24 cellular contexts compared by ENCODE assay signal in the genomic region with DNA sequence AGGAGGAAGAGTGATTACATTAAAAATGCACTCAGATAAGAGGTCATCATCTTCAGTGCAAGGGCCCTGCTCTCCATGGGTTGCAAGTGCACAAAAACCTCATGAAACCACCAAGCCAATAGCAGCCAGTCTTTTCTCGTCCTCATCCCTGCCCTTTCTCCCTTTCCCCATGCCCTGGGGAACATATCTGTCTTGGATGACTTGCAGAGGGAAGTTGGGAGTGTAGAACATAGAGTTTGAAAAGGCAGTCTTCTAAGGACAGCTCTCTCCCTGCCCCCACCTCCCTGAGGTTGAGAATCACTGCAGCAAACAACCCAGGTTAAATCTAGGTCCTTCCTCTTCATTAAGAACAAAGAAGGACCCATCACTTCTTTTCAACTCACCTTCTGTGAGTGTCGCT. TPM values are rescaled to one million over a fixed set of nuclear protein-coding genes. Genes with fewer than 3 reads are reported as not detected.
DNase-seq lines count a peak whose midpoint lies in the region; ATAC-seq and TF ChIP-seq lines count a peak whose summit lies in the region.
"Had no signal": no experiment of that assay in that cellular context is flagged by ENCODE, and none has a peak within 500 bp of the region (broad histone marks: within the 10 kb centered on the region; RNA-seq: fewer than 3 reads in every experiment).

No MANE protein-coding gene starts in this region.

- H3K27ac ChIP-seq in AG04450 (ENCODE audit: low read depth, low read length) (peak overlapping the region; percentile 95), left lung (no peak overlapping the region), tibial artery (no peak overlapping the region), sigmoid colon (no peak overlapping the region)
- H3K27ac ChIP-seq: A549, C4-2B, gastrocnemius medialis, lower lobe of right lung had no signal

- no peak for DNase-seq in AG04450 (ENCODE audit: low read depth, low spot score)
- DNase-seq in LHCN-M2 (ENCODE audit: low read depth) = peak; percentile 78
- DNase-seq in amniotic epithelial cell (ENCODE audit: low read depth) = peak; percentile 77
- DNase-seq in left lung = no peak
- no peak for DNase-seq in tibial artery
- no peak for DNase-seq in sigmoid colon
- no peak for DNase-seq in GM10248 (ENCODE audit: extremely low spot score)
- DNase-seq: activated CD4-positive, alpha-beta T cell treated with anti-CD3 and anti-CD28 coated beads for 1 hour; activated naive CD4-positive, alpha-beta T cell treated with anti-CD3 and anti-CD28 coated beads for 36 hours; activated T-cell treated with anti-CD3 and anti-CD28 coated beads, Interleukin-2, amount 50 U/mL, for 4 hours; aorta; central memory CD4-positive, alpha-beta T cell; gastrocnemius medialis; islet precursor cell; KG1; lower lobe of right lung; NCI-H1694; NCI-H2171 treated with DMSO at 0.1 percent for 48 hours; NCI-H69; retina; stimulated activated CD8-positive, alpha-beta memory T cell treated with anti-CD3 and anti-CD28 coated beads, Interleukin-4, amount 100 ng/mL, for 48 hours had no signal

- TF ChIP-seq CTCF in AG04450 (IDR thresholded peaks at IDR 0.05; ENCODE audit: low read depth, low read length) (0 out of 2 replicates have a peak, but pooled peaks have one; percentile 1), left lung (IDR thresholded peaks at IDR 0.05) (no peak), tibial artery (IDR thresholded peaks at IDR 0.05) (no peak), sigmoid colon (IDR thresholded peaks at IDR 0.05) (no peak), GM10248 (IDR thresholded peaks at IDR 0.05; ENCODE audit: control extremely low read depth, extremely low read depth, low read depth, missing control alignments) (no peak)

- intact Hi-C loops in left lung (cut with DNase I) = no loop called here
- intact Hi-C loops in tibial artery (cut with DNase I; ENCODE audit: low total_unique reads) = no loop called here
- intact Hi-C loops in sigmoid colon (cut with DNase I) = no loop called here

- TF ChIP-seq EP300 in sigmoid colon (IDR thresholded peaks at IDR 0.05) = no peak

- H3K9me3 ChIP-seq in AG04450 (ENCODE audit: control insufficient read depth, insufficient read depth, low read length) = no peaks in the 10 kb centered on the region
- H3K9me3 ChIP-seq in left lung = no peaks in the 10 kb centered on the region
- no peaks in the 10 kb centered on the region for H3K9me3 ChIP-seq in tibial artery
- H3K9me3 ChIP-seq in sigmoid colon = no peaks in the 10 kb centered on the region
- H3K9me3 ChIP-seq: A549, gastrocnemius medialis, lower lobe of right lung had no signal

- no peak for TF ChIP-seq POLR2A in sigmoid colon (IDR thresholded peaks at IDR 0.05)

- H3K4me1 ChIP-seq in left lung (peaks cover 0 to 4% of the 10 kb centered on the region in 2 donors), tibial artery (no peaks in the 10 kb centered on the region), sigmoid colon (no peaks in the 10 kb centered on the region)
- H3K4me1 ChIP-seq: A549, gastrocnemius medialis, lower lobe of right lung had no signal

- H3K4me3 ChIP-seq in AG04450 (ENCODE audit: low read depth, low read length) (no peak overlapping the region), left lung (no peak overlapping the region), tibial artery (no peak overlapping the region), sigmoid colon (no peak overlapping the region)
- H3K4me3 ChIP-seq: A549, gastrocnemius medialis, lower lobe of right lung had no signal

- ATAC-seq in left lung (peak; percentile 19), HG03097 (IDR thresholded peaks at IDR 0.05; ENCODE audit: low FRiP score, unreplicated experiment) (no peak)
- ATAC-seq: A549; activated T-cell treated with anti-CD3 and anti-CD28 coated beads, Interleukin-2, amount 50 U/mL, for 4 hours; gastrocnemius medialis; lower lobe of right lung had no signal

- no peaks in the 10 kb centered on the region for H3K27me3 ChIP-seq in AG04450 (ENCODE audit: control insufficient read depth, insufficient read depth, low read length)
- H3K27me3 ChIP-seq in left lung = no peaks in the 10 kb centered on the region
- no peaks in the 10 kb centered on the region for H3K27me3 ChIP-seq in tibial artery
- no peaks in the 10 kb centered on the region for H3K27me3 ChIP-seq in sigmoid colon
- H3K27me3 ChIP-seq: gastrocnemius medialis had no signal

- 27 to 73% methylated on average over 2 of the region's 2 CpGs for WGBS in sigmoid colon, 2 donors

- CTCF ChIA-PET in AG04450 (lab: Charles Lee) (interaction anchor here (1.8 kb wide), 1 partner anchor 140 kb away, joined by 5 read pairs; no protein-coding TSS in a partner anchor), GM10248 (lab: Yijun Ruan, JAX) (no interaction called here)

- H3K36me3 ChIP-seq in left lung = peaks cover 0 to 94% of the 10 kb centered on the region in 2 donors
- peaks cover 73 to 94% (median 93%) of the 10 kb centered on the region in 3 donors for H3K36me3 ChIP-seq in tibial artery
- peaks cover 0 to 95% (median 43%) of the 10 kb centered on the region in 4 donors for H3K36me3 ChIP-seq in sigmoid colon

- POLR2A ChIA-PET in AG04450 (lab: Yijun Ruan, JAX) (interaction anchor here (0.5 to 1.0 kb wide), 2 partner anchors 22 to 76 kb away, joined by 3 to 5 read pairs; a partner anchor contains a TSS), GM10248 (lab: Yijun Ruan, JAX) (no interaction called here)

RNA-seq across cellular contexts. Expression of a gene that starts 22.0 kb away (rescaled TPM):
- polyA plus RNA-seq in AG04450 (2011; rRNA removed) (11.8 and 12.2 TPM in 2 replicates), sigmoid colon (1 to 10 TPM; 2.4 to 8.1 (median 2.5) TPM)
- 16.1 and 17.7 TPM in 2 replicates for polyA minus RNA-seq in AG04450 (2011; rRNA and poly(A)+ RNA removed)
- total RNA-seq in LHCN-M2 (2014; rRNA removed) (21.0 and 23.1 TPM in 2 replicates), left lung (10 to 100 TPM; 12.4 to 15.0 TPM), sigmoid colon (1 to 10 TPM; 5.7 to 7.7 (median 7.1) TPM)
- 8.3 TPM for polyA plus RNA-seq in LHCN-M2 (2012)

RNA-seq across cellular contexts. Expression of a gene that starts 22.5 kb away (rescaled TPM):
- polyA plus RNA-seq in AG04450 (2011; rRNA removed) (6.9 and 7.7 TPM in 2 replicates), sigmoid colon (1 to 10 TPM; 2.1 to 5.4 (median 3.0) TPM)
- 9.3 and 11.3 TPM in 2 replicates for polyA minus RNA-seq in AG04450 (2011; rRNA and poly(A)+ RNA removed)
- total RNA-seq in LHCN-M2 (2014; rRNA removed) (14.5 and 15.3 TPM in 2 replicates), left lung (10 to 100 TPM; 13.1 to 14.1 TPM), sigmoid colon (10 to 100 TPM; 10.7 to 12.2 (median 11.7) TPM)
- polyA plus RNA-seq in LHCN-M2 (2012) = 5.2 TPM

Comparison
In these comparisons a context has a peak if more than half of its experiments do, and no peak if none do; other contexts are left out.
1. DNase-seq: peak in LHCN-M2 (single experiment) and amniotic epithelial cell (single experiment); none in AG04450 (single experiment), left lung (0 of 2), tibial artery (0 of 2), sigmoid colon (single experiment) and GM10248 (single experiment).